ENCODE assay signal across 8 cellular contexts in the genomic region with DNA sequence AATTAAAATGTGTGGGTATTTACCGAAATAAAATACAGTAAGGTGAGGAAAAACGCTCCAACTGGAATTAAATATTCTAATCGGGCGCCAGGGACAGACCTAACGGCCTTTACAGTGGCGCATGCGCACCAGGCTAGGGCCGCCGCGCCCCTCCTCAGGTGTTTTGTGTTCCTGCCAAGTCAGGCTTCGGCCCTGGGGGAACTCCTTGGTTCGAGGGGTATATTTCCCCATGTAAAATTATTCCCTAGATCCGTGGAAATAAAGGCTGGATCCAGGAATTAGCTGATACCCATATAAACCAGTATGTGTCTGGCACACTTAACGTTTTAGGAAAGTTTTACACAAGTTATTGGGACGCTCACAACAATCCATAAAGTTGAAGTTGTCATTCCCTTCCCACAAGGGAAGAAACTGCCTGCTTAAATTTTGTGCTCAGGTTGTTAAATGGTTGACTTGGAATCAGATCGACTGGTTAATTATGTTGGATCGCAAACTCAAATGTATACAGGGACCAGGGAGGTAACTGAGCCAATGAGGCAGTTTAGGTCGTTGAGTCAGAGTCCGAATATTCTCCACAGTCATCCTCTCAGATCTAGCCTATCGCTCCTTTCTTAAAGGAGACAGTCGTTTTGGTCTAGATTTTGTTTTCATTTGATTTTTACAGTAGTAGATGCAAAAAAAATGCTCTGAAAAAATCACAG. TPM values are rescaled to one million over a fixed set of nuclear protein-coding genes. Genes with fewer than 3 reads are reported as not detected.
DNase-seq lines count a peak whose midpoint lies in the region; ATAC-seq and TF ChIP-seq lines count a peak whose summit lies in the region.

No MANE protein-coding gene starts in this region.

- H3K36me3 ChIP-seq in DND-41 (ENCODE audit: insufficient read depth, low read length), result peaks cover 25% of the 10 kb centered on the region

- peak overlapping the region; percentile 100 for H2AFZ ChIP-seq in DND-41 (ENCODE audit: low read depth, low read length)

- ATAC-seq in DND-41 (ENCODE audit: insufficient read depth, low read depth) (peak; percentile 58), HG03196 (IDR thresholded peaks at IDR 0.05; ENCODE audit: unreplicated experiment) (peak; percentile 39), left lobe of liver (peak; percentile 80), GM18868 (IDR thresholded peaks at IDR 0.05; ENCODE audit: unreplicated experiment) (no peak)

- peak overlapping the region; percentile 99 for H3K27ac ChIP-seq in DND-41 (ENCODE audit: low read length)

- no peaks in the 10 kb centered on the region for H3K27me3 ChIP-seq in DND-41 (ENCODE audit: insufficient read depth, low read length, poor library complexity)

- DNase-seq in DND-41, result peak; percentile 81
- peak; percentile 94 for DNase-seq in NCI-H510A treated with DMSO at 0.1 percent for 48 hours (lab: John Stamatoyannopoulos, UW)
- peak; percentile 52 to 77 for DNase-seq in activated CD4-positive, alpha-beta T cell treated with anti-CD3 and anti-CD28 coated beads, Interleukin-2, amount 50 U/mL, for 24 hours (ENCODE audit: low read depth in 1 of 2, low spot score in 1 of 2)
- DNase-seq in dedifferentiated amniotic fluid mesenchymal stem cell (ENCODE audit: extremely low spot score), result peak; percentile 32
- peak; percentile 79 for DNase-seq in left lobe of liver (ENCODE audit: low spot score)
- DNase-seq in stimulated activated CD4-positive, alpha-beta T cell treated with anti-CD3 and anti-CD28 coated beads, Interleukin-1b, Interleukin-23, amount 100 ng/mL, for 48 hours, result peak; percentile 79

- peaks cover 37% of the 10 kb centered on the region for H3K4me1 ChIP-seq in DND-41 (ENCODE audit: insufficient read depth, low read length)

- H4K20me1 ChIP-seq in DND-41 (ENCODE audit: insufficient read depth, low read length), result peaks cover 7% of the 10 kb centered on the region; the same call in 1 of the 2 replicates

- H3K4me2 ChIP-seq in DND-41 (ENCODE audit: insufficient read depth, low read length), result peak overlapping the region; percentile 88

- H3K79me2 ChIP-seq in DND-41 (ENCODE audit: insufficient read depth, low read length), result peaks cover 45% of the 10 kb centered on the region

- H3K9me3 ChIP-seq in DND-41 (ENCODE audit: insufficient read depth, low read length, severe bottlenecking), result no peaks in the 10 kb centered on the region

- peak overlapping the region; percentile 84 for H3K9ac ChIP-seq in DND-41 (ENCODE audit: low read depth, low read length)

- TF ChIP-seq CTCF in DND-41 (IDR thresholded peaks at IDR 0.05; ENCODE audit: borderline replicate concordance, extremely low read depth, low read length, poor library complexity, severe bottlenecking), result no peak

- peak overlapping the region; percentile 88 to 89 for H3K4me3 ChIP-seq in DND-41 (ENCODE audit: low read depth in 1 of 2, low read length in 2 of 2)

RNA-seq across cellular contexts. Expression of gene ANAPC7, which starts 0.6 kb away (rescaled TPM):
- total RNA-seq in left lobe of liver, result 15.5 TPM

RNA-seq across cellular contexts. Expression of gene ARPC3, which starts 46.0 kb away (rescaled TPM):
- 54.0 TPM for total RNA-seq in left lobe of liver

Comparison
In these comparisons a context has a peak if more than half of its experiments do, and no peak if none do; other contexts are left out.
1. DNase-seq: peak in every context shown above with its lines; median percentile 94 in NCI-H510A treated with DMSO at 0.1 percent for 48 hours; 81 in DND-41; 79 in left lobe of liver; 79 in stimulated activated CD4-positive, alpha-beta T cell treated with anti-CD3 and anti-CD28 coated beads, Interleukin-1b, Interleukin-23, amount 100 ng/mL, for 48 hours; 64 in activated CD4-positive, alpha-beta T cell treated with anti-CD3 and anti-CD28 coated beads, Interleukin-2, amount 50 U/mL, for 24 hours; 32 in dedifferentiated amniotic fluid mesenchymal stem cell.